Comparison of ENCODE assay signal across 13 cellular contexts in the genomic region with DNA sequence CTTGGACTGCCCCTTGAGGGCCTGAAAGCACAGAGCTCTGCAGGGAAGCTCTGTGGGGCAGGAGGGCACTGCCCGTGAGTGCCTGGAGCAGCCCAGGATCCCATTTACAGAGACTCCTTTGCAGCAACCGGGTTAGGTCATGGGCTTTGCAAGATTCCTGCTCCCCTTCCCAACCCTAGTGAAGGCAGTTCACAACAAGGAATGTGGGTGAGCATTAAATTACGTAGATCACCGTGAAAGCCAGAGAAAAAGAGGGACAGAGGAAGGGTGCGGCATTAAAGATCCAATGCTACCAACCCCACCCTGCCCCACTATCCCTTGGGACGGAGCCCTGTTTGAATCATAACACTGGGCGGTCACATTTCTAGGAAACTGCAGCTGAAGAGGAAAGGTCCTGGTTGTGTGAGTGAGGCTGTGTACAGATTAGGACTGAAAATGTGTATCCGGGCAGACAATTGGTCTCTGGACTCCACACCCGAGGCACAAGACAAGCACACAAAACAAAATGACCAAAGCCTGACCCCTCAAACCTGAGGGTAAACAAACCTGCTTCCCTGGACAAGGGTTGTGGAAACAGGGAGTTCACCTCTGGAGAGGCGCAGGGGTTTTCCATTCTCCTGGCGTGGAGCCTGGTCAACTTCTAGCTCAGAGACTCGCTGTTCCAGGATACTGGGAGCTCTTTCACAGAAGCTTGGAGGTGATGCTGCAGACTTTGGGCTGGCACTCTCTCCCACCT. TPM values are rescaled to one million over a fixed set of nuclear protein-coding genes. Genes with fewer than 3 reads are reported as not detected.
DNase-seq lines count a peak whose midpoint lies in the region; ATAC-seq, FAIRE-seq and TF ChIP-seq lines count a peak whose summit lies in the region.
"Had no signal": no experiment of that assay in that cellular context is flagged by ENCODE, and none has a peak within 500 bp of the region (broad histone marks: within the 10 kb centered on the region; RNA-seq: fewer than 3 reads in every experiment).

No MANE protein-coding gene starts in this region.

- no peak for TF ChIP-seq EP300 in K562 (IDR thresholded peaks at IDR 0.05; ENCODE audit: low read length)

- CTCF ChIA-PET in K562 (lab: Yijun Ruan, JAX; ENCODE audit: low intra/inter-chr PET ratio): no interaction called here

- H2BK5ac ChIP-seq in trophoblast cell (ENCODE audit: low read depth, low read length, poor library complexity): no peak overlapping the region

- H3K27ac ChIP-seq in ACC112 (ENCODE audit: low read depth, low read length) (peak overlapping the region; percentile 91), K562 (ENCODE audit: extremely low read depth, low read depth, low read length) (peak overlapping the region; percentile 68; the same call in 2 of the 3 replicates), trophoblast cell (ENCODE audit: low read depth, low read length) (no peak overlapping the region)
- H3K27ac ChIP-seq: WERI-Rb-1 had no signal

- H2AFZ ChIP-seq in ACC112 (ENCODE audit: low read length, unreplicated experiment) (peak overlapping the region; percentile 74), K562 (ENCODE audit: low read depth, low read length) (peak overlapping the region; percentile 88), trophoblast cell (ENCODE audit: insufficient read depth, low read length, poor library complexity) (peak overlapping the region; percentile 37)
- H2AFZ ChIP-seq: PC-9 had no signal

- intact Hi-C loops in K562 (cut with micrococcal nuclease) (loop anchor here (1.0 kb wide), 1 partner anchor 106 kb away; a partner anchor contains a TSS), left ventricle myocardium superior (cut with micrococcal nuclease) (loop anchor here (10.0 kb wide), 1 partner anchor 108 kb away; a partner anchor contains a TSS)

- no peaks in the 10 kb centered on the region for H4K20me1 ChIP-seq in K562 (replicated peaks; ENCODE audit: control insufficient read depth, insufficient read depth, low read length)

- peaks cover 34% of the 10 kb centered on the region for H3K4me1 Mint-ChIP-seq in stimulated activated memory B cell treated with anti-CD40 and anti-IgM and Interleukin-4, amounts not matched to agents 10 μg/mL and 1 μg/mL and 100 μg/mL, for 72 hours

- H4K91ac ChIP-seq in trophoblast cell (ENCODE audit: low read depth, low read length): peak overlapping the region; percentile 67

- H3K79me2 ChIP-seq in ACC112 (ENCODE audit: control insufficient read depth, insufficient read depth, low read length, unreplicated experiment): peaks cover 10% of the 10 kb centered on the region
- H3K79me2 ChIP-seq in K562 (ENCODE audit: control insufficient read depth, insufficient read depth, low read length): peaks cover 16% of the 10 kb centered on the region
- H3K79me2 ChIP-seq in trophoblast cell (ENCODE audit: control insufficient read depth, insufficient read depth, low read length, poor library complexity): peaks cover 5% of the 10 kb centered on the region

- no peaks in the 10 kb centered on the region for H3K9me3 ChIP-seq in K562 (replicated peaks; ENCODE audit: control insufficient read depth, insufficient read depth, low read depth, low read length)
- peaks cover 3% of the 10 kb centered on the region for H3K9me3 ChIP-seq in trophoblast cell (ENCODE audit: insufficient read depth, low read depth, low read length)

- H2BK12ac ChIP-seq in trophoblast cell (ENCODE audit: low read length): peak overlapping the region; percentile 31

- H2BK120ac ChIP-seq in trophoblast cell (ENCODE audit: insufficient read depth, low read length, poor library complexity): peak overlapping the region; percentile 67

- no peak for TF ChIP-seq CTCF in K562 (IDR thresholded peaks at IDR 0.05 in 2 of 3, conservative IDR thresholded peaks at IDR 0.05 in 1 of 3; ENCODE audit: insufficient read depth in 2 of 3, low read depth in 1 of 3, low read length in 3 of 3)

- peak overlapping the region; percentile 7 for H2AK5ac ChIP-seq in trophoblast cell (ENCODE audit: low read length)

- BruUV-seq in K562 (replicated peaks; lab: Mats Ljungman, UMichigan): no TSS peak

- H4K12ac ChIP-seq in trophoblast cell (ENCODE audit: low read depth, low read length): no peak overlapping the region

- H3K23ac ChIP-seq in trophoblast cell (ENCODE audit: low read length): no peak overlapping the region

- peak; percentile 8; the same call in 1 of the 3 replicates for ATAC-seq in K562
- peak; percentile 55 for ATAC-seq in left ventricle myocardium superior
- no peak for ATAC-seq in GM19351 (IDR thresholded peaks at IDR 0.05; ENCODE audit: unreplicated experiment)
- no peak for ATAC-seq in stimulated activated memory B cell treated with anti-CD40 and anti-IgM and Interleukin-4, amounts not matched to agents 10 μg/mL and 1 μg/mL and 100 μg/mL, for 72 hours

- peak; percentile 65 for FAIRE-seq in K562 (lab: Jason Lieb, UNC)

- H3K27ac Mint-ChIP-seq in stimulated activated memory B cell treated with anti-CD40 and anti-IgM and Interleukin-4, amounts not matched to agents 10 μg/mL and 1 μg/mL and 100 μg/mL, for 72 hours: no peak overlapping the region
- H3K27ac Mint-ChIP-seq: activated naive CD4-positive, alpha-beta T cell treated with anti-CD3 and anti-CD28 coated beads for 36 hours; type B pancreatic cell had no signal

- 36% methylated on average over 8 of the region's 12 CpGs for WGBS in K562 (ENCODE audit: insufficient coverage, low coverage, missing lambda C conversion rate)
- WGBS in trophoblast cell (ENCODE audit: extremely low coverage, insufficient coverage, insufficient read length): no CpG with 5 or more reads among the region's 12 CpGs

- no peaks in the 10 kb centered on the region for H3K9me3 Mint-ChIP-seq in stimulated activated memory B cell treated with anti-CD40 and anti-IgM and Interleukin-4, amounts not matched to agents 10 μg/mL and 1 μg/mL and 100 μg/mL, for 72 hours
- H3K9me3 Mint-ChIP-seq: activated naive CD4-positive, alpha-beta T cell treated with anti-CD3 and anti-CD28 coated beads for 36 hours had no signal

- H3K4me2 ChIP-seq in K562 (ENCODE audit: insufficient read depth, low read length): peak overlapping the region; percentile 67
- H3K4me2 ChIP-seq in trophoblast cell (ENCODE audit: low read length): no peak overlapping the region

- no peak overlapping the region for H4K8ac ChIP-seq in trophoblast cell (ENCODE audit: low read depth, low read length)

- TF ChIP-seq POLR2A in K562 (conservative IDR thresholded peaks at IDR 0.05): no peak

- DNase-seq in K562 (ENCODE audit: extremely low read depth in 1 of 4, low spot score in 3 of 4): peak in 2 of 4 experiments; percentile 33 to 43
- peak; percentile 69 for DNase-seq in left ventricle myocardium superior
- no peak for DNase-seq in trophoblast cell
- DNase-seq in ureter (ENCODE audit: low spot score): no peak
- DNase-seq in hippocampal formation (lab: John Stamatoyannopoulos, UW): no peak
- DNase-seq: activated naive CD4-positive, alpha-beta T cell treated with anti-CD3 and anti-CD28 coated beads for 36 hours; NCI-H1694 treated with DMSO at 0.1 percent for 48 hours; PC-9; WERI-Rb-1 had no signal

- H3K27me3 ChIP-seq in ACC112 (ENCODE audit: insufficient read depth, low read length) (no peaks in the 10 kb centered on the region), K562 (ENCODE audit: control insufficient read depth in 2 of 2, insufficient read depth in 2 of 2, low read length in 2 of 2) (no peaks in the 10 kb centered on the region), trophoblast cell (ENCODE audit: insufficient read depth, low read length) (no peaks in the 10 kb centered on the region)

- H3K4me3 ChIP-seq in ACC112 (ENCODE audit: low read depth, low read length): peak overlapping the region; percentile 52; the same call in 1 of the 2 replicates
- no peak overlapping the region for H3K4me3 ChIP-seq in K562
- H3K4me3 ChIP-seq in trophoblast cell (ENCODE audit: low read depth, low read length): no peak overlapping the region
- H3K4me3 ChIP-seq: PC-9 had no signal

- H3K4me3 Mint-ChIP-seq in stimulated activated memory B cell treated with anti-CD40 and anti-IgM and Interleukin-4, amounts not matched to agents 10 μg/mL and 1 μg/mL and 100 μg/mL, for 72 hours: no peak overlapping the region
- H3K4me3 Mint-ChIP-seq: activated naive CD4-positive, alpha-beta T cell treated with anti-CD3 and anti-CD28 coated beads for 36 hours had no signal

- no peak overlapping the region for H3K18ac ChIP-seq in trophoblast cell (ENCODE audit: low read length)

- in situ Hi-C loops in K562 (cut with MboI): no loop called here

- POLR2A ChIA-PET in K562 (lab: Yijun Ruan, JAX): interaction anchor here (0.7 to 1.3 kb wide), 7 partner anchors 10 to 108 kb away, joined by 3 to 4 read pairs (median 3); no protein-coding TSS in a partner anchor

- H3K4ac ChIP-seq in trophoblast cell (ENCODE audit: low read depth, low read length): no peak overlapping the region

- H3K79me1 ChIP-seq in trophoblast cell (ENCODE audit: low read length): peaks cover 24% of the 10 kb centered on the region

- H3K14ac ChIP-seq in trophoblast cell (ENCODE audit: low read length): no peak overlapping the region

- H3K4me1 ChIP-seq in ACC112 (ENCODE audit: control insufficient read depth, insufficient read depth, low read length, unreplicated experiment) (peaks cover 43% of the 10 kb centered on the region), K562 (replicated peaks in 1 of 2; ENCODE audit: control insufficient read depth in 2 of 2, insufficient read depth in 2 of 2, low read length in 2 of 2) (peaks cover 36 to 45% of the 10 kb centered on the region in 2 experiments), trophoblast cell (ENCODE audit: control insufficient read depth in 1 of 2, insufficient read depth in 2 of 2, low read length in 2 of 2) (peaks cover 12 to 26% of the 10 kb centered on the region in 2 experiments)

- TF ChIP-seq RAD21 in K562 (CRISPR knock-in tag; conservative IDR thresholded peaks at IDR 0.05 in 1 of 2, IDR thresholded peaks at IDR 0.05 in 1 of 2): no peak

- H3K27me3 Mint-ChIP-seq in stimulated activated memory B cell treated with anti-CD40 and anti-IgM and Interleukin-4, amounts not matched to agents 10 μg/mL and 1 μg/mL and 100 μg/mL, for 72 hours: no peaks in the 10 kb centered on the region
- H3K27me3 Mint-ChIP-seq: type B pancreatic cell had no signal

- H3K9ac ChIP-seq in K562 (ENCODE audit: insufficient read depth in 1 of 2, low read depth in 2 of 2, low read length in 2 of 2) (peak overlapping the region; percentile 39 to 73; a peak in 2 of 4 replicates), trophoblast cell (ENCODE audit: low read length) (no peak overlapping the region)

- H3K36me3 ChIP-seq in ACC112 (ENCODE audit: insufficient read depth, low read length): no peaks in the 10 kb centered on the region
- H3K36me3 ChIP-seq in K562 (ENCODE audit: control insufficient read depth, insufficient read depth, low read length): no peaks in the 10 kb centered on the region; the same call in 2 of the 3 replicates
- H3K36me3 ChIP-seq in trophoblast cell (ENCODE audit: control insufficient read depth in 1 of 2, insufficient read depth in 2 of 2, low read length in 2 of 2): no peaks in the 10 kb centered on the region
- H3K36me3 ChIP-seq: WERI-Rb-1 had no signal

- H3K36me3 Mint-ChIP-seq in stimulated activated memory B cell treated with anti-CD40 and anti-IgM and Interleukin-4, amounts not matched to agents 10 μg/mL and 1 μg/mL and 100 μg/mL, for 72 hours: no peaks in the 10 kb centered on the region

- H3K9me1 ChIP-seq in K562 (ENCODE audit: control insufficient read depth, insufficient read depth, low read length): no peaks in the 10 kb centered on the region

RNA-seq across cellular contexts. Expression of a gene that starts 16.8 kb away (rescaled TPM):
- 1.9 and 2.7 TPM in 2 replicates for total RNA-seq in K562 (2011; cell fraction: chromatin; rRNA removed; ENCODE audit: low replicate concordance)
- 2.0 and 2.1 TPM in 2 replicates for total RNA-seq in K562 (2011; cell fraction: nucleolus; rRNA removed)
- 1.5 TPM in 2 replicates for total RNA-seq in K562 (2011; cell fraction: nucleoplasm; rRNA removed)
- 3.6 and 4.5 TPM in 2 replicates for total RNA-seq in K562 (2014; rRNA removed)
- 1.7 and 3.3 TPM in 2 replicates for total RNA-seq in K562 (2014; rRNA removed; fragmentation: Illumina TruSeq; extraction: Trizol)
- total RNA-seq in K562 (2015; rRNA removed; fragmentation: Illumina TruSeq; extraction: Trizol): 4.0 and 4.9 TPM in 2 replicates
- total RNA-seq in K562 (2021): 2.3 and 2.6 TPM in 2 replicates
- 3.6 and 5.3 TPM in 2 replicates for polyA plus RNA-seq in K562 (2011; rRNA removed)
- polyA plus RNA-seq in K562 (2011; cell fraction: cytosol; rRNA removed): 13.1 and 19.4 TPM in 2 replicates
- 4.1 and 4.4 TPM in 2 replicates for polyA plus RNA-seq in K562 (2011; cell fraction: nucleus; rRNA removed)
- 5.8 and 7.2 TPM in 2 replicates for polyA plus RNA-seq in K562 (2012)
- 6.5 and 7.3 TPM in 2 replicates for polyA plus RNA-seq in K562 (2014; fragmentation: Illumina TruSeq; extraction: Trizol)
- polyA plus RNA-seq in K562 (2014; fragmentation: Nextera tagmentation; extraction: Ambion mirVana): 10 to 100 TPM; 10.6 to 16.0 TPM
- 4.3 and 4.8 TPM in 2 replicates for polyA plus RNA-seq in K562 (2014; rRNA removed)
- 5.5 and 8.4 TPM in 2 replicates for polyA minus RNA-seq in K562 (2011; rRNA and poly(A)+ RNA removed)
- 2.9 and 3.7 TPM in 2 replicates for polyA minus RNA-seq in K562 (2011; cell fraction: cytosol; rRNA and poly(A)+ RNA removed)
- 0.81 and 2.6 TPM in 2 replicates for polyA minus RNA-seq in K562 (2011; cell fraction: nucleus; rRNA and poly(A)+ RNA removed)
- total RNA-seq in left ventricle myocardium superior: 5.3 TPM
- 0.12 and 0.21 TPM in 2 replicates for polyA plus RNA-seq in trophoblast cell (2013)
- 4.9 TPM for total RNA-seq in ureter

Comparison
In these comparisons a context has a peak if more than half of its experiments do, and no peak if none do; other contexts are left out.
1. H2AFZ ChIP-seq: peak in every context shown above with its lines; median percentile 88 in K562; 74 in ACC112; 37 in trophoblast cell.
2. ATAC-seq: peak in K562 (single experiment) and left ventricle myocardium superior (single experiment); none in GM19351 (single experiment) and stimulated activated memory B cell treated with anti-CD40 and anti-IgM and Interleukin-4, amounts not matched to agents 10 μg/mL and 1 μg/mL and 100 μg/mL, for 72 hours (single experiment).